In genomic region chr15:95839367-95839782, GRCh38 we compare ENCODE assay signal across 10 cellular contexts.
DNase-seq lines count a peak whose midpoint lies in the region; ATAC-seq, FAIRE-seq and TF ChIP-seq lines count a peak whose summit lies in the region.
"Had no signal": no experiment of that assay in that cellular context is flagged by ENCODE, and none has a peak within 500 bp of the region (broad histone marks: within the 10 kb centered on the region; RNA-seq: fewer than 3 reads in every experiment).

No MANE protein-coding gene starts in this region.

- no peak overlapping the region for H3K4me3 Mint-ChIP-seq in WTC11

- H3K36me3 ChIP-seq in gastroesophageal sphincter (no peaks in the 10 kb centered on the region), pancreas (no peaks in the 10 kb centered on the region)

- H3K9me3 Mint-ChIP-seq in WTC11, result no peaks in the 10 kb centered on the region

- no peak overlapping the region for H3K4me3 ChIP-seq in gastroesophageal sphincter
- no peak overlapping the region for H3K4me3 ChIP-seq in pancreas

- WGBS in gastroesophageal sphincter (ENCODE audit: low coverage in 1 of 2), 2 donors, result 61 to 68% methylated on average over 2 of the region's 2 CpGs
- 41 to 51% methylated on average over 2 of the region's 2 CpGs for WGBS in pancreas, 2 donors

- no peak for TF ChIP-seq EP300 in gastroesophageal sphincter (IDR thresholded peaks at IDR 0.05)

- CTCF ChIA-PET in WTC11 (lab: Charles Lee), result no interaction called here

- no peak for TF ChIP-seq CTCF in GM13976 (IDR thresholded peaks at IDR 0.05; ENCODE audit: borderline replicate concordance, control extremely low read depth, extremely low read depth, insufficient read depth, missing control alignments)
- no peak for TF ChIP-seq CTCF in gastroesophageal sphincter (IDR thresholded peaks at IDR 0.05)
- no peak for TF ChIP-seq CTCF in pancreas (IDR thresholded peaks at IDR 0.05)
- TF ChIP-seq CTCF in WTC11 (IDR thresholded peaks at IDR 0.05), result no peak

- ATAC-seq in GM21390 (IDR thresholded peaks at IDR 0.05; ENCODE audit: unreplicated experiment), result peak; percentile 77
- peak; percentile 97 for ATAC-seq in HG03432 (IDR thresholded peaks at IDR 0.05; ENCODE audit: unreplicated experiment)
- no peak for ATAC-seq in gastroesophageal sphincter
- ATAC-seq in pancreas, result no peak
- no peak for ATAC-seq in WTC11

- H3K4me1 ChIP-seq in gastroesophageal sphincter (peaks cover 0 to 16% (median 9%) of the 10 kb centered on the region in 3 donors), pancreas (no peaks in the 10 kb centered on the region)

- H3K27me3 ChIP-seq in gastroesophageal sphincter (no peaks in the 10 kb centered on the region), pancreas (no peaks in the 10 kb centered on the region)

- no peaks in the 10 kb centered on the region for H3K36me3 Mint-ChIP-seq in WTC11

- H3K27ac Mint-ChIP-seq in WTC11, result no peak overlapping the region

- POLR2A ChIA-PET in WTC11 (lab: Charles Lee), result no interaction called here

- H3K4me1 Mint-ChIP-seq in WTC11, result peaks cover 12% of the 10 kb centered on the region

- TF ChIP-seq POLR2A in gastroesophageal sphincter (IDR thresholded peaks at IDR 0.05), result no peak

- no peak for FAIRE-seq in pancreas (lab: Jason Lieb, UNC)

- H3K27ac ChIP-seq in gastroesophageal sphincter, result peak overlapping the region in 3 of 4 donors; percentile 16 to 62 (median 20)
- H3K27ac ChIP-seq in pancreas, result no peak overlapping the region

- H3K27me3 Mint-ChIP-seq in WTC11 (ENCODE audit: low read depth), result peaks cover 7% of the 10 kb centered on the region

- in situ Hi-C loops in GM13976 (cut with MboI; ENCODE audit: low sequenced_read_pairs, unreplicated experiment), result no loop called here

- H3K9me3 ChIP-seq in gastroesophageal sphincter (no peaks in the 10 kb centered on the region), pancreas (no peaks in the 10 kb centered on the region)

- intact Hi-C loops in pancreas (cut with DNase I), result no loop called here

- DNase-seq in GM13976 (ENCODE audit: low spot score) (peak; percentile 17), pancreas (no peak), NCI-H2171 treated with DMSO at 0.1 percent for 48 hours (lab: John Stamatoyannopoulos, UW) (no peak), WTC11 (ENCODE audit: low spot score) (no peak)
- no peak for DNase-seq in effector CD8-positive, alpha-beta T cell (lab: John Stamatoyannopoulos, UW)
- DNase-seq: DMS53, hypothalamus had no signal

TF ChIP-seq in WTC11, 78 proteins besides CTCF, POLR2A, EP300 and RAD21:
- TF ChIP-seq ZNF232 (CRISPR knock-in tag; IDR thresholded peaks at IDR 0.05), result no peak
- no peak for TF ChIP-seq NR3C1 (CRISPR knock-in tag; conservative IDR thresholded peaks at IDR 0.05; ENCODE audit: low read depth)
- TF ChIP-seq FOXK1 (CRISPR knock-in tag; IDR thresholded peaks at IDR 0.05), result no peak

Comparison
In these comparisons a context has a peak if more than half of its experiments do, and no peak if none do; other contexts are left out.
1. ATAC-seq: peak in GM21390 (single experiment) and HG03432 (single experiment); none in gastroesophageal sphincter (single experiment), pancreas (0 of 4) and WTC11 (single experiment).
2. H3K27ac ChIP-seq: peak in gastroesophageal sphincter (3 of 4); none in pancreas (0 of 4).